Comparison of ENCODE assay signal across 1 cellular context in genomic region chr22:43897751-43898261, GRCh38.
TF ChIP-seq lines count a peak whose summit lies in the region.

No MANE protein-coding gene starts in this region.

TF ChIP-seq in H1, 55 proteins besides CTCF, POLR2A, EP300 and RAD21:
- TF ChIP-seq NRF1 (IDR thresholded peaks at IDR 0.05; ENCODE audit: low read depth, low read length) (no peak), HDAC6 (IDR thresholded peaks at IDR 0.05; ENCODE audit: low read depth, low read length) (no peak), TAF7 (optimal IDR thresholded peaks at IDR 0.05; ENCODE audit: borderline replicate concordance, low read depth, low read length) (no peak), TBP (IDR thresholded peaks at IDR 0.05; ENCODE audit: low read depth, low read length) (no peak), ATF3 (IDR thresholded peaks at IDR 0.05; ENCODE audit: insufficient read depth, low read depth, low read length) (no peak)
